Comparison of ENCODE assay signal across 1 cellular context in the genomic region with DNA sequence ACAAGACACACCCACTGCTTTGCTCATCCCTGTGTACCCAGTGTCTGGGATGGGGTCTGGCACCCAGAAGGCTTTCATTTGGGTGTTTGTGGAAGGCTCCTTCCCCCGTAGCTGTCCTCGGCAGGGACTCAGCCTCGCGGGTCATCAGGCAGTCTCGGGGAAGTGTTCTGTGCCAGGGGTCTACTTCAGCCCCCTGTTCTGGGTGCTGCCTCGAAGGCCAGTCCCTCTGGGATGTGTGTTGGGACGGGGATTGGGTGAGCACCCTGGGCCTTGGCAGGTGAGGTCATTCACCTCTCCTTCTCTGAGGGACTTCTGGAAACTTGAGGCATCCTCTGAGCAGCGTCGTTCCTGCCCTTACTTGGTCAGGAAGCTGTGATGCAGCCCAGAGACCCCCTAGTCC.
TF ChIP-seq lines count a peak whose summit lies in the region.

No MANE protein-coding gene starts in this region.

TF ChIP-seq in GM23338, 12 proteins besides CTCF, POLR2A, EP300 and RAD21 (continued from another document):
- TF ChIP-seq, protein P1, sequence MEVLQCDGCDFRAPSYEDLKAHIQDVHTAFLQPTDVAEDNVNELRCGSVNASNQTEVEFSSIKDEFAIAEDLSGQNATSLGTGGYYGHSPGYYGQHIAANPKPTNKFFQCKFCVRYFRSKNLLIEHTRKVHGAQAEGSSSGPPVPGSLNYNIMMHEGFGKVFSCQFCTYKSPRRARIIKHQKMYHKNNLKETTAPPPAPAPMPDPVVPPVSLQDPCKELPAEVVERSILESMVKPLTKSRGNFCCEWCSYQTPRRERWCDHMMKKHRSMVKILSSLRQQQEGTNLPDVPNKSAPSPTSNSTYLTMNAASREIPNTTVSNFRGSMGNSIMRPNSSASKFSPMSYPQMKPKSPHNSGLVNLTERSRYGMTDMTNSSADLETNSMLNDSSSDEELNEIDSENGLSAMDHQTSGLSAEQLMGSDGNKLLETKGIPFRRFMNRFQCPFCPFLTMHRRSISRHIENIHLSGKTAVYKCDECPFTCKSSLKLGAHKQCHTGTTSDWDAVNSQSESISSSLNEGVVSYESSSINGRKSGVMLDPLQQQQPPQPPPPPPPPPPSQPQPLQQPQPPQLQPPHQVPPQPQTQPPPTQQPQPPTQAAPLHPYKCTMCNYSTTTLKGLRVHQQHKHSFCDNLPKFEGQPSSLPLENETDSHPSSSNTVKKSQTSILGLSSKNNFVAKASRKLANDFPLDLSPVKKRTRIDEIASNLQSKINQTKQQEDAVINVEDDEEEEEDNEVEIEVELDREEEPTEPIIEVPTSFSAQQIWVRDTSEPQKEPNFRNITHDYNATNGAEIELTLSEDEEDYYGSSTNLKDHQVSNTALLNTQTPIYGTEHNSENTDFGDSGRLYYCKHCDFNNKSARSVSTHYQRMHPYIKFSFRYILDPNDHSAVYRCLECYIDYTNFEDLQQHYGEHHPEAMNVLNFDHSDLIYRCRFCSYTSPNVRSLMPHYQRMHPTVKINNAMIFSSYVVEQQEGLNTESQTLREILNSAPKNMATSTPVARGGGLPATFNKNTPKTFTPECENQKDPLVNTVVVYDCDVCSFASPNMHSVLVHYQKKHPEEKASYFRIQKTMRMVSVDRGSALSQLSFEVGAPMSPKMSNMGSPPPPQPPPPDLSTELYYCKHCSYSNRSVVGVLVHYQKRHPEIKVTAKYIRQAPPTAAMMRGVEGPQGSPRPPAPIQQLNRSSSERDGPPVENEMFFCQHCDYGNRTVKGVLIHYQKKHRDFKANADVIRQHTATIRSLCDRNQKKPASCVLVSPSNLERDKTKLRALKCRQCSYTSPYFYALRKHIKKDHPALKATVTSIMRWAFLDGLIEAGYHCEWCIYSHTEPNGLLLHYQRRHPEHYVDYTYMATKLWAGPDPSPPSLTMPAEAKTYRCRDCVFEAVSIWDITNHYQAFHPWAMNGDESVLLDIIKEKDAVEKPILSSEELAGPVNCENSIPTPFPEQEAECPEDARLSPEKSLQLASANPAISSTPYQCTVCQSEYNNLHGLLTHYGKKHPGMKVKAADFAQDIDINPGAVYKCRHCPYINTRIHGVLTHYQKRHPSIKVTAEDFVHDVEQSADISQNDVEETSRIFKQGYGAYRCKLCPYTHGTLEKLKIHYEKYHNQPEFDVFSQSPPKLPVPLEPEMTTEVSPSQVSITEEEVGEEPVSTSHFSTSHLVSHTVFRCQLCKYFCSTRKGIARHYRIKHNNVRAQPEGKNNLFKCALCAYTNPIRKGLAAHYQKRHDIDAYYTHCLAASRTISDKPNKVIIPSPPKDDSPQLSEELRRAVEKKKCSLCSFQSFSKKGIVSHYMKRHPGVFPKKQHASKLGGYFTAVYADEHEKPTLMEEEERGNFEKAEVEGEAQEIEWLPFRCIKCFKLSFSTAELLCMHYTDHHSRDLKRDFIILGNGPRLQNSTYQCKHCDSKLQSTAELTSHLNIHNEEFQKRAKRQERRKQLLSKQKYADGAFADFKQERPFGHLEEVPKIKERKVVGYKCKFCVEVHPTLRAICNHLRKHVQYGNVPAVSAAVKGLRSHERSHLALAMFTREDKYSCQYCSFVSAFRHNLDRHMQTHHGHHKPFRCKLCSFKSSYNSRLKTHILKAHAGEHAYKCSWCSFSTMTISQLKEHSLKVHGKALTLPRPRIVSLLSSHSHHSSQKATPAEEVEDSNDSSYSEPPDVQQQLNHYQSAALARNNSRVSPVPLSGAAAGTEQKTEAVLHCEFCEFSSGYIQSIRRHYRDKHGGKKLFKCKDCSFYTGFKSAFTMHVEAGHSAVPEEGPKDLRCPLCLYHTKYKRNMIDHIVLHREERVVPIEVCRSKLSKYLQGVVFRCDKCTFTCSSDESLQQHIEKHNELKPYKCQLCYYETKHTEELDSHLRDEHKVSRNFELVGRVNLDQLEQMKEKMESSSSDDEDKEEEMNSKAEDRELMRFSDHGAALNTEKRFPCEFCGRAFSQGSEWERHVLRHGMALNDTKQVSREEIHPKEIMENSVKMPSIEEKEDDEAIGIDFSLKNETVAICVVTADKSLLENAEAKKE (CRISPR knock-in tag; IDR thresholded peaks at IDR 0.05): no peak
- no peak for TF ChIP-seq EZH2 (IDR thresholded peaks at IDR 0.05; ENCODE audit: low read depth, unreplicated experiment)
- TF ChIP-seq CREB1 (CRISPR knock-in tag; IDR thresholded peaks at IDR 0.05; ENCODE audit: low read depth): no peak
- no peak for TF ChIP-seq JUNB (IDR thresholded peaks at IDR 0.05; ENCODE audit: unreplicated experiment)
- TF ChIP-seq STAT1 (IDR thresholded peaks at IDR 0.05; ENCODE audit: unreplicated experiment): no peak
- TF ChIP-seq, protein P2, sequence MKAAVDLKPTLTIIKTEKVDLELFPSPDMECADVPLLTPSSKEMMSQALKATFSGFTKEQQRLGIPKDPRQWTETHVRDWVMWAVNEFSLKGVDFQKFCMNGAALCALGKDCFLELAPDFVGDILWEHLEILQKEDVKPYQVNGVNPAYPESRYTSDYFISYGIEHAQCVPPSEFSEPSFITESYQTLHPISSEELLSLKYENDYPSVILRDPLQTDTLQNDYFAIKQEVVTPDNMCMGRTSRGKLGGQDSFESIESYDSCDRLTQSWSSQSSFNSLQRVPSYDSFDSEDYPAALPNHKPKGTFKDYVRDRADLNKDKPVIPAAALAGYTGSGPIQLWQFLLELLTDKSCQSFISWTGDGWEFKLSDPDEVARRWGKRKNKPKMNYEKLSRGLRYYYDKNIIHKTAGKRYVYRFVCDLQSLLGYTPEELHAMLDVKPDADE (IDR thresholded peaks at IDR 0.05): no peak
